Comparison of ENCODE assay signal across 1 cellular context in the genomic region with DNA sequence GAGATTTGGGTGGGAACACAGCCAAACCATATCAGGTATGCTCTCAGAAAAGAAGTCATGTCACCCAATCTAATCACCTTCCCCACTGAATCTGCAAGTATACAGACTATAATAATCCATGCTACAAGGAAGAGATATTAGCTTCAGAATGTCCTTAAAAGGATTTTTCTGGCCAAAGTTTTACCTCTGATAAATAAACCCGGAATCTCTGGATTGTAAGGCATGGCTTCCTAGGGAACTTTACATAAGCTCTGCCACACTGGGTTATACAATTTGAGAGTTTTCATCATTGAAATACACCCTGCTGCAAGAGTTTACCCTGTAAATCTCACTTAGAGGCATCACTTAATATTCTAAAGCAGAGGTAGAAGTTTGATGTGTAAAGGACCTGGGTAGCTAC.
TF ChIP-seq lines count a peak whose summit lies in the region.

No MANE protein-coding gene starts in this region.

TF ChIP-seq in SK-N-SH treated with all-trans-retinoic acid at 6 μM for 48 hours, 23 proteins besides CTCF, POLR2A, EP300 and RAD21 (continued from another document):
- TF ChIP-seq, protein P1, sequence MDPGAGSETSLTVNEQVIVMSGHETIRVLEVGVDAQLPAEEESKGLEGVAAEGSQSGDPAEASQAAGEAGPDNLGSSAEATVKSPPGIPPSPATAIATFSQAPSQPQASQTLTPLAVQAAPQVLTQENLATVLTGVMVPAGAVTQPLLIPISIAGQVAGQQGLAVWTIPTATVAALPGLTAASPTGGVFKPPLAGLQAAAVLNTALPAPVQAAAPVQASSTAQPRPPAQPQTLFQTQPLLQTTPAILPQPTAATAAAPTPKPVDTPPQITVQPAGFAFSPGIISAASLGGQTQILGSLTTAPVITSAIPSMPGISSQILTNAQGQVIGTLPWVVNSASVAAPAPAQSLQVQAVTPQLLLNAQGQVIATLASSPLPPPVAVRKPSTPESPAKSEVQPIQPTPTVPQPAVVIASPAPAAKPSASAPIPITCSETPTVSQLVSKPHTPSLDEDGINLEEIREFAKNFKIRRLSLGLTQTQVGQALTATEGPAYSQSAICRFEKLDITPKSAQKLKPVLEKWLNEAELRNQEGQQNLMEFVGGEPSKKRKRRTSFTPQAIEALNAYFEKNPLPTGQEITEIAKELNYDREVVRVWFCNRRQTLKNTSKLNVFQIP (CRISPR knock-in tag; IDR thresholded peaks at IDR 0.05; ENCODE audit: borderline replicate concordance, low read depth): no peak
- TF ChIP-seq TCF4 (CRISPR knock-in tag; IDR thresholded peaks at IDR 0.05; ENCODE audit: borderline replicate concordance): no peak
- TF ChIP-seq ZNF565 (CRISPR knock-in tag; conservative IDR thresholded peaks at IDR 0.05; ENCODE audit: low read depth): no peak
